Comparison of ENCODE assay signal across 13 cellular contexts in genomic region chr10:71666607-71667373, GRCh38. TPM values are rescaled to one million over a fixed set of nuclear protein-coding genes. Genes with fewer than 3 reads are reported as not detected.
A peak's percentile ranks its signal among the peaks of the same experiment; 100 is the strongest.
DNase-seq lines count a peak whose midpoint lies in the region; ATAC-seq, FAIRE-seq and TF ChIP-seq lines count a peak whose summit lies in the region.
"Had no signal": no experiment of that assay in that cellular context is flagged by ENCODE, and none has a peak within 500 bp of the region (broad histone marks: within the 10 kb centered on the region; RNA-seq: fewer than 3 reads in every experiment).

No MANE protein-coding gene starts in this region.

- no peak overlapping the region for H3K9ac ChIP-seq in BLaER1
- H3K9ac ChIP-seq: GM23248 had no signal

- H3K4me3 ChIP-seq in BLaER1 (no peak overlapping the region), GM06990 (replicated peaks; ENCODE audit: low read depth, low read length) (no peak overlapping the region), WERI-Rb-1 (ENCODE audit: low read depth, low read length) (no peak overlapping the region), kidney epithelial cell (ENCODE audit: low read depth, low read length) (no peak overlapping the region), aorta (ENCODE audit: low read length in 2 of 2) (no peak overlapping the region), lower leg skin (ENCODE audit: low read depth, poor library complexity, severe bottlenecking) (no peak overlapping the region)
- H3K4me3 ChIP-seq: ascending aorta, GM23248 had no signal

- H3K9me3 ChIP-seq in BLaER1 (no peaks in the 10 kb centered on the region), WERI-Rb-1 (ENCODE audit: severe bottlenecking) (no peaks in the 10 kb centered on the region), aorta (ENCODE audit: control insufficient read depth, low read length) (no peaks in the 10 kb centered on the region)
- H3K9me3 ChIP-seq: ascending aorta had no signal

- ATAC-seq in aorta (ENCODE audit: low FRiP score) = no peak
- ATAC-seq in HG03095 (IDR thresholded peaks at IDR 0.05; ENCODE audit: unreplicated experiment) = no peak
- ATAC-seq: HepG2 had no signal

- no peak for FAIRE-seq in frontal cortex (lab: Jason Lieb, UNC)
- FAIRE-seq: HepG2 had no signal

- H3K27me3 ChIP-seq in BLaER1 (peaks cover 23% of the 10 kb centered on the region), GM06990 (replicated peaks; ENCODE audit: control insufficient read depth, insufficient read depth, low read length) (no peaks in the 10 kb centered on the region), WERI-Rb-1 (ENCODE audit: insufficient read depth, low read depth, severe bottlenecking) (no peaks in the 10 kb centered on the region), kidney epithelial cell (ENCODE audit: control insufficient read depth, insufficient read depth, low read length) (peaks cover 22% of the 10 kb centered on the region), aorta (ENCODE audit: control insufficient read depth in 1 of 2, insufficient read depth in 2 of 2, low read length in 1 of 2) (no peaks in the 10 kb centered on the region)
- H3K27me3 ChIP-seq: ascending aorta had no signal

- DNase-seq in GM06990 (ENCODE audit: extremely low read depth, insufficient read length) = peak; percentile 47
- peak; percentile 76 for DNase-seq in WERI-Rb-1
- peak; percentile 7 for DNase-seq in kidney epithelial cell (ENCODE audit: low read depth)
- DNase-seq in frontal cortex (ENCODE audit: low spot score in 2 of 2) = no peak
- no peak for DNase-seq in aorta
- no peak for DNase-seq in lower leg skin (ENCODE audit: low spot score in 2 of 2)
- DNase-seq: effector CD4-positive, alpha-beta T cell; GM23248; NCI-H1694 had no signal

- H3K4me2 ChIP-seq in BLaER1 = peak overlapping the region; percentile 76

- TF ChIP-seq CTCF in GM06990 (IDR thresholded peaks at IDR 0.05; ENCODE audit: insufficient read depth, low read length, poor library complexity, severe bottlenecking) (no peak), WERI-Rb-1 (IDR thresholded peaks at IDR 0.05; ENCODE audit: low read depth, low read length) (no peak), kidney epithelial cell (IDR thresholded peaks at IDR 0.05; ENCODE audit: insufficient read depth, low read length, poor library complexity, severe bottlenecking) (no peak), lower leg skin (IDR thresholded peaks at IDR 0.05) (no peak)

- H3K36me3 ChIP-seq in BLaER1 = no peaks in the 10 kb centered on the region
- H3K36me3 ChIP-seq in GM06990 (ENCODE audit: control insufficient read depth, insufficient read depth, low read length) = no peaks in the 10 kb centered on the region
- H3K36me3 ChIP-seq in WERI-Rb-1 = peaks cover 3% of the 10 kb centered on the region
- no peaks in the 10 kb centered on the region for H3K36me3 ChIP-seq in kidney epithelial cell (ENCODE audit: control insufficient read depth, insufficient read depth, low read length)
- H3K36me3 ChIP-seq in aorta (ENCODE audit: control insufficient read depth in 1 of 2, insufficient read depth in 2 of 2, low read length in 1 of 2) = no peaks in the 10 kb centered on the region
- H3K36me3 ChIP-seq: ascending aorta had no signal

- 42 to 49% methylated on average over 18 of the region's 18 CpGs for WGBS in aorta, 2 donors
- WGBS in lower leg skin, 2 donors = 72 to 75% methylated on average over 18 of the region's 18 CpGs

- H4K20me1 ChIP-seq in BLaER1 = 0 out of 2 replicates have a peak, but pooled peaks cover 14% of the 10 kb centered on the region

- intact Hi-C loops in aorta (cut with DNase I) (no loop called here), lower leg skin (cut with DNase I; ENCODE audit: low total_unique reads) (no loop called here)

- TF ChIP-seq POLR2A in lower leg skin (IDR thresholded peaks at IDR 0.05) = no peak

- H3K4me1 ChIP-seq in BLaER1 (peaks cover 34% of the 10 kb centered on the region), aorta (ENCODE audit: control insufficient read depth in 1 of 2, insufficient read depth in 2 of 2, low read length in 2 of 2) (no peaks in the 10 kb centered on the region)
- H3K4me1 ChIP-seq: ascending aorta had no signal

- H3K27ac ChIP-seq in BLaER1 (no peak overlapping the region), WERI-Rb-1 (peak overlapping the region; percentile 50), aorta (ENCODE audit: low read depth in 1 of 2, low read length in 2 of 2) (no peak overlapping the region)
- H3K27ac ChIP-seq: ascending aorta, GM23248 had no signal

RNA-seq across cellular contexts. Expression of gene C10orf105, which starts 52.8 kb away (rescaled TPM):
- not detected in 2 replicates for total RNA-seq in kidney epithelial cell
- total RNA-seq in frontal cortex = not detected
- total RNA-seq in aorta = under 1 TPM; 0.36 to 0.42 TPM
- not detected for polyA plus RNA-seq in aorta
- under 1 TPM; 0.06 to 0.27 (median 0.14) TPM for total RNA-seq in lower leg skin
- total RNA-seq: ascending aorta, GM23248, HepG2 had no signal
- polyA plus RNA-seq: GM23248, HepG2 had no signal

Comparison
In these comparisons a context has a peak if more than half of its experiments do, and no peak if none do; other contexts are left out.
1. DNase-seq: peak in GM06990 (single experiment), WERI-Rb-1 (single experiment) and kidney epithelial cell (single experiment); none in frontal cortex (0 of 2), aorta (0 of 2) and lower leg skin (0 of 2).